In the genomic region with DNA sequence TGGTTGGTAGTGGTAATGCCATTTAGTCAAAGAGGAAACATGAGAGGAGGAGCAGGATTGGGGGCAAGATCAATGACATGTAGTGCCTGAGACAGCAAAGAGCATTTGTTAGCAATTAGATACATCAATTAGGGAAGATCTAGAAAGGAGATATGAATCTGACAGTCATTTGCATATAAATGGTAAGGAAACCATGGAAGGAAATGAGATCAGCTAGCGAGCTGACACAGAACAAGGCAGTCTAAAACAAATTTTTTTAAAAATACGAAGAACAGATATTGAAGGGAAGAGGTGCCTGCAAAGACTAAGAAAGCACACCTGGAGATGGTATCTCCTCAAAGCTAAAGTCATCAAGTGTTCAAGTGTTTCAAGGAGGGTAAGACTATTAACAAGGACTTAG, we compare ENCODE assay signal across 13 cellular contexts. TPM values are rescaled to one million over a fixed set of nuclear protein-coding genes. Genes with fewer than 3 reads are reported as not detected.
DNase-seq lines count a peak whose midpoint lies in the region; ATAC-seq, FAIRE-seq and TF ChIP-seq lines count a peak whose summit lies in the region.
"Had no signal": no experiment of that assay in that cellular context is flagged by ENCODE, and none has a peak within 500 bp of the region (broad histone marks: within the 10 kb centered on the region; RNA-seq: fewer than 3 reads in every experiment).

No MANE protein-coding gene starts in this region.

- no TSS peak for BruUV-seq in MCF 10A (replicated peaks; lab: Mats Ljungman, UMichigan)
- BruUV-seq in endothelial cell of umbilical vein (replicated peaks; lab: Mats Ljungman, UMichigan): no TSS peak

- H3K36me3 Mint-ChIP-seq in MCF 10A (ENCODE audit: insufficient read depth, unreplicated experiment): peaks cover 79% of the 10 kb centered on the region

- no peaks in the 10 kb centered on the region for H3K9me3 ChIP-seq in breast epithelium
- H3K9me3 ChIP-seq in endothelial cell of umbilical vein (replicated peaks; ENCODE audit: control insufficient read depth, insufficient read depth, low read length): no peaks in the 10 kb centered on the region
- no peaks in the 10 kb centered on the region for H3K9me3 ChIP-seq in thoracic aorta
- H3K9me3 ChIP-seq in prostate gland: no peaks in the 10 kb centered on the region
- H3K9me3 ChIP-seq: testis had no signal

- CTCF ChIA-PET in MCF 10A (lab: Yijun Ruan, JAX) (interaction anchor here (0.6 to 1.5 kb wide), 4 partner anchors 23 to 379 kb away, joined by 3 to 11 read pairs (median 3); no protein-coding TSS in a partner anchor), endothelial cell of umbilical vein (lab: Charles Lee) (interaction anchor here (1.1 to 1.9 kb wide), 4 partner anchors 9 to 30 kb away, joined by 5 to 7 read pairs (median 6); no protein-coding TSS in a partner anchor)

- FAIRE-seq in endothelial cell of umbilical vein (lab: Jason Lieb, UNC): no peak

- H3K4me3 Mint-ChIP-seq in MCF 10A (ENCODE audit: unreplicated experiment): peak overlapping the region; percentile 3

- H3K4me2 ChIP-seq in endothelial cell of umbilical vein (ENCODE audit: insufficient read depth, low read length): peak overlapping the region; percentile 53

- H3K27me3 Mint-ChIP-seq in MCF 10A (ENCODE audit: insufficient read depth, unreplicated experiment): no peaks in the 10 kb centered on the region
- H3K27me3 Mint-ChIP-seq: progenitor cell of endocrine pancreas had no signal

- peak overlapping the region in 1 of 3 donors; percentile 24 for H3K4me3 ChIP-seq in breast epithelium
- H3K4me3 ChIP-seq in endothelial cell of umbilical vein (replicated peaks in 1 of 3; ENCODE audit: insufficient read depth in 1 of 3, low read depth in 1 of 3, low read length in 3 of 3): peak overlapping the region in 1 of 3 experiments; percentile 12
- H3K4me3 ChIP-seq in thoracic aorta: peak overlapping the region; percentile 90
- no peak overlapping the region for H3K4me3 ChIP-seq in prostate gland
- H3K4me3 ChIP-seq: testis had no signal

- H3K9ac ChIP-seq in endothelial cell of umbilical vein (replicated peaks; ENCODE audit: extremely low read depth, insufficient read depth, low read length): no peak overlapping the region

- H3K4me1 Mint-ChIP-seq in MCF 10A (ENCODE audit: insufficient read depth, unreplicated experiment): peaks cover 9% of the 10 kb centered on the region

- H3K4me1 ChIP-seq in breast epithelium (peaks cover 2 to 9% of the 10 kb centered on the region in 2 donors), endothelial cell of umbilical vein (ENCODE audit: control insufficient read depth, extremely low read depth, insufficient read depth, low read length) (peaks cover 41% of the 10 kb centered on the region), thoracic aorta (ENCODE audit: control insufficient read depth in 1 of 2, low read depth in 2 of 2) (peaks cover 34 to 48% of the 10 kb centered on the region in 2 donors), prostate gland (replicated peaks) (peaks cover 6% of the 10 kb centered on the region)

- H3K79me2 ChIP-seq in endothelial cell of umbilical vein (ENCODE audit: control insufficient read depth, insufficient read depth, low read length): peaks cover 44% of the 10 kb centered on the region

- H3K36me3 ChIP-seq in breast epithelium (no peaks in the 10 kb centered on the region), endothelial cell of umbilical vein (ENCODE audit: control insufficient read depth in 2 of 2, extremely low read depth in 1 of 2, insufficient read depth in 2 of 2, low read length in 2 of 2) (peaks cover 6 to 8% of the 10 kb centered on the region in 2 experiments), thoracic aorta (peaks cover 27% of the 10 kb centered on the region), prostate gland (no peaks in the 10 kb centered on the region)

- TF ChIP-seq CTCF in MCF 10A (IDR thresholded peaks at IDR 0.05; ENCODE audit: unreplicated experiment): no peak
- no peak for TF ChIP-seq CTCF in breast epithelium (IDR thresholded peaks at IDR 0.05)
- TF ChIP-seq CTCF in endothelial cell of umbilical vein (IDR thresholded peaks at IDR 0.05; ENCODE audit: extremely low read depth in 1 of 2, insufficient read depth in 1 of 2, low read depth in 1 of 2, low read length in 2 of 2): no peak
- no peak for TF ChIP-seq CTCF in thoracic aorta (IDR thresholded peaks at IDR 0.05)
- TF ChIP-seq CTCF in prostate gland (IDR thresholded peaks at IDR 0.05): no peak

- no peak for ATAC-seq in thoracic aorta (ENCODE audit: insufficient number of reproducible peaks, low FRiP score, low read depth)
- ATAC-seq: left colon had no signal

- dilution Hi-C loops in endothelial cell of umbilical vein (cut with MboI; ENCODE audit: extremely low pct_ligation_motif_present, low sequenced_read_pairs): no loop called here

- no peak for DNase-seq in MCF 10A (ENCODE audit: unreplicated experiment)
- no peak for DNase-seq in breast epithelium (ENCODE audit: low spot score in 2 of 2)
- peak; percentile 16 for DNase-seq in T-helper 22 cell (ENCODE audit: low read depth)
- peak; percentile 19 for DNase-seq in endothelial cell of umbilical vein (ENCODE audit: low read depth, low spot score)
- DNase-seq in thoracic aorta (ENCODE audit: low spot score): no peak
- no peak for DNase-seq in prostate gland (ENCODE audit: low spot score)
- DNase-seq in SW480 (ENCODE audit: low spot score): no peak
- no peak for DNase-seq in NCI-H345 treated with DMSO at 0.1 percent for 48 hours (lab: John Stamatoyannopoulos, UW; ENCODE audit: unreplicated experiment)
- DNase-seq: foreskin melanocyte, left colon, NCI-H1694 treated with DMSO at 0.1 percent for 48 hours, testis had no signal

- no peaks in the 10 kb centered on the region for H3K9me1 ChIP-seq in endothelial cell of umbilical vein (replicated peaks; ENCODE audit: control insufficient read depth, extremely low read depth, insufficient read depth, low read length)

- H3K9me3 Mint-ChIP-seq in MCF 10A (ENCODE audit: unreplicated experiment): no peaks in the 10 kb centered on the region

- H3K27me3 ChIP-seq in breast epithelium: no peaks in the 10 kb centered on the region
- no peaks in the 10 kb centered on the region for H3K27me3 ChIP-seq in endothelial cell of umbilical vein (ENCODE audit: control insufficient read depth in 2 of 2, insufficient read depth in 2 of 2, low read length in 2 of 2)
- H3K27me3 ChIP-seq in thoracic aorta (replicated peaks; ENCODE audit: insufficient read depth): no peaks in the 10 kb centered on the region
- H3K27me3 ChIP-seq in prostate gland (replicated peaks; ENCODE audit: insufficient read depth): no peaks in the 10 kb centered on the region
- H3K27me3 ChIP-seq: testis had no signal

- POLR2A ChIA-PET in MCF 10A (lab: Yijun Ruan, JAX): interaction anchor here (1.8 kb wide), 1 partner anchor 10 kb away, joined by 4 read pairs; no protein-coding TSS in a partner anchor
- POLR2A ChIA-PET in endothelial cell of umbilical vein (lab: Charles Lee): interaction anchor here (0.7 kb wide), 1 partner anchor 36 kb away, joined by 9 read pairs; no protein-coding TSS in a partner anchor

- peaks cover 2% of the 10 kb centered on the region for H4K20me1 ChIP-seq in endothelial cell of umbilical vein (replicated peaks; ENCODE audit: control insufficient read depth, extremely low read depth, insufficient read depth, low read length)

- H3K27ac ChIP-seq in breast epithelium (no peak overlapping the region), endothelial cell of umbilical vein (ENCODE audit: insufficient read depth, low read depth, low read length) (no peak overlapping the region), thoracic aorta (no peak overlapping the region), prostate gland (no peak overlapping the region)
- H3K27ac ChIP-seq: testis had no signal

- 63% methylated on average over 2 of the region's 2 CpGs for WGBS in prostate gland

- no peak overlapping the region for H2AFZ ChIP-seq in endothelial cell of umbilical vein (ENCODE audit: low read depth, low read length)

- intact Hi-C loops in MCF 10A (cut with micrococcal nuclease): no loop called here
- intact Hi-C loops in breast epithelium (cut with DNase I; ENCODE audit: low total_unique reads): no loop called here
- intact Hi-C loops in endothelial cell of umbilical vein (cut with micrococcal nuclease): no loop called here
- intact Hi-C loops in prostate gland (cut with DNase I): no loop called here

- H3K27ac Mint-ChIP-seq in MCF 10A (ENCODE audit: low read depth, unreplicated experiment): peak overlapping the region; percentile 46
- H3K27ac Mint-ChIP-seq: progenitor cell of endocrine pancreas had no signal

- no peak for TF ChIP-seq POLR2A in breast epithelium (IDR thresholded peaks at IDR 0.05)
- no peak for TF ChIP-seq POLR2A in endothelial cell of umbilical vein (IDR thresholded peaks at IDR 0.05; ENCODE audit: low read depth, low read length)
- TF ChIP-seq POLR2A in prostate gland (IDR thresholded peaks at IDR 0.05): no peak

RNA-seq across cellular contexts. Expression of a gene that starts 4.6 kb away (rescaled TPM):
- total RNA-seq in MCF 10A (2022) (12.0 and 12.9 TPM in 2 replicates), breast epithelium (10 to 100 TPM; 13.8 to 25.5 (median 14.1) TPM), endothelial cell of umbilical vein (13.9 and 15.1 TPM in 2 replicates), thoracic aorta (10 to 100 TPM; 11.2 to 32.6 TPM), prostate gland (10 to 100 TPM; 13.8 to 14.2 TPM)
- polyA plus RNA-seq in endothelial cell of umbilical vein: 4.5 and 5.4 TPM in 2 replicates
- 3.2 and 3.8 TPM in 2 replicates for polyA plus RNA-seq in endothelial cell of umbilical vein (2011; cell fraction: cytosol; rRNA removed)
- polyA plus RNA-seq in endothelial cell of umbilical vein (2011; cell fraction: nucleus; rRNA removed): 7.8 and 13.7 TPM in 2 replicates
- polyA plus RNA-seq in endothelial cell of umbilical vein (2012): 5.9 and 8.0 TPM in 2 replicates
- 14.0 and 18.3 TPM in 2 replicates for polyA minus RNA-seq in endothelial cell of umbilical vein
- 7.6 TPM for polyA minus RNA-seq in endothelial cell of umbilical vein (2011; cell fraction: cytosol; rRNA and poly(A)+ RNA removed)
- polyA minus RNA-seq in endothelial cell of umbilical vein (2011; cell fraction: nucleus; rRNA and poly(A)+ RNA removed): 16.1 and 22.5 TPM in 2 replicates

RNA-seq across cellular contexts. Expression of a gene that starts 5.0 kb away (rescaled TPM):
- total RNA-seq in MCF 10A (2022) (57.0 and 65.0 TPM in 2 replicates), breast epithelium (10 to 100 TPM; 31.2 to 54.4 (median 48.4) TPM), endothelial cell of umbilical vein (30.1 and 32.9 TPM in 2 replicates), thoracic aorta (10 to 100 TPM; 33.6 to 75.6 TPM), prostate gland (10 to 100 TPM; 49.5 to 50.3 TPM)
- 19.2 and 22.2 TPM in 2 replicates for polyA plus RNA-seq in endothelial cell of umbilical vein
- 28.7 and 35.5 TPM in 2 replicates for polyA plus RNA-seq in endothelial cell of umbilical vein (2011; cell fraction: cytosol; rRNA removed)
- 36.9 and 37.4 TPM in 2 replicates for polyA plus RNA-seq in endothelial cell of umbilical vein (2011; cell fraction: nucleus; rRNA removed)
- 21.1 and 24.6 TPM in 2 replicates for polyA plus RNA-seq in endothelial cell of umbilical vein (2012)
- 28.9 and 39.7 TPM in 2 replicates for polyA minus RNA-seq in endothelial cell of umbilical vein
- polyA minus RNA-seq in endothelial cell of umbilical vein (2011; cell fraction: cytosol; rRNA and poly(A)+ RNA removed): 27.9 TPM
- polyA minus RNA-seq in endothelial cell of umbilical vein (2011; cell fraction: nucleus; rRNA and poly(A)+ RNA removed): 23.3 and 25.9 TPM in 2 replicates

RNA-seq across cellular contexts. Expression of a gene that starts 43.5 kb away (rescaled TPM):
- total RNA-seq in MCF 10A (2022) (4.7 and 4.9 TPM in 2 replicates), breast epithelium (10 to 100 TPM; 13.6 to 16.6 (median 13.8) TPM), endothelial cell of umbilical vein (8.0 and 14.4 TPM in 2 replicates), thoracic aorta (10 to 100 TPM; 21.3 to 31.6 TPM), prostate gland (10 to 100 TPM in 1 of 2 donors, 1 to 10 TPM in 1; 9.4 to 17.4 TPM)
- polyA plus RNA-seq in endothelial cell of umbilical vein: 3.5 and 4.6 TPM in 2 replicates
- 2.9 and 3.7 TPM in 2 replicates for polyA plus RNA-seq in endothelial cell of umbilical vein (2011; cell fraction: cytosol; rRNA removed)
- 13.9 and 15.8 TPM in 2 replicates for polyA plus RNA-seq in endothelial cell of umbilical vein (2011; cell fraction: nucleus; rRNA removed)
- 6.8 and 7.3 TPM in 2 replicates for polyA plus RNA-seq in endothelial cell of umbilical vein (2012)
- 18.2 and 26.1 TPM in 2 replicates for polyA minus RNA-seq in endothelial cell of umbilical vein
- polyA minus RNA-seq in endothelial cell of umbilical vein (2011; cell fraction: cytosol; rRNA and poly(A)+ RNA removed): 2.8 TPM
- 8.4 and 10.6 TPM in 2 replicates for polyA minus RNA-seq in endothelial cell of umbilical vein (2011; cell fraction: nucleus; rRNA and poly(A)+ RNA removed)

Comparison
In these comparisons a context has a peak if more than half of its experiments do, and no peak if none do; other contexts are left out.
1. DNase-seq: peak in T-helper 22 cell (single experiment) and endothelial cell of umbilical vein (single experiment); none in MCF 10A (single experiment), breast epithelium (0 of 2), thoracic aorta (single experiment), prostate gland (single experiment), SW480 (single experiment) and NCI-H345 treated with DMSO at 0.1 percent for 48 hours (single experiment).